In the genomic region with DNA sequence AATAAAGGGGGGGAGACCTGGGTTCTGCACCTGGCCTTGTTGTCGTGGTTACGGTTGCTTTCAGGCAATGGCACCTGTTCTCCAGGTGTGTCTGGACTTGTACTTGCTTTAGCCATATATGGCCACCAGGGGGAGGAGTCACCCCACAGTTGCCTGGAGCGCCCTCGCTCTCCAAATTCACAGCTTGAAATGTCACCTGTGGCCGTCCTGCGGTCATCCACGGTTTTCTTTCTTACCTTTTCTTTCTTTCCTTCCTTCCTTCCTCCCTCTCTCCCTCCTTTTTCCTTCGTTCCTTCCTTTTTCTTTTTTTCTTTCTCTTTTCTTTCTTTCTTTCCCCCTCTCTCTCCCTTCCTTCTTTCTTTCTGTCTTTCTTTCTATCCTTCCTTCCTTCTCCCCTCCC, we compare ENCODE assay signal across 9 cellular contexts.
DNase-seq lines count a peak whose midpoint lies in the region; ATAC-seq and TF ChIP-seq lines count a peak whose summit lies in the region.
"Had no signal": no experiment of that assay in that cellular context is flagged by ENCODE, and none has a peak within 500 bp of the region (broad histone marks: within the 10 kb centered on the region; RNA-seq: fewer than 3 reads in every experiment).

No MANE protein-coding gene starts in this region.

- H3K36me3 ChIP-seq in CD4-positive, CD25-positive, alpha-beta regulatory T cell (ENCODE audit: control insufficient read depth, insufficient read depth, low read length), result no peaks in the 10 kb centered on the region
- H3K36me3 ChIP-seq: ovary had no signal

- in situ Hi-C loops in SK-MEL-5 (cut with HindIII; ENCODE audit: low pct_unique_long_range_greater_than_20kb, low sequenced_read_pairs), result no loop called here

- peak; percentile 52 to 62 for ATAC-seq in CD4-positive, CD25-positive, alpha-beta regulatory T cell (ENCODE audit: low read depth in 2 of 2)
- ATAC-seq in GM19438 (IDR thresholded peaks at IDR 0.05; ENCODE audit: low read depth, unreplicated experiment), result peak; percentile 92
- ATAC-seq in activated naive CD8-positive, alpha-beta T cell treated with anti-CD3 and anti-CD28 coated beads, Interleukin-2, amount 50 U/mL, for 24 hours, result peak; percentile 66
- no peak for ATAC-seq in GM21717 (IDR thresholded peaks at IDR 0.05; ENCODE audit: unreplicated experiment)

- H3K27ac ChIP-seq in CD4-positive, CD25-positive, alpha-beta regulatory T cell (ENCODE audit: insufficient read depth, low read length, poor library complexity, severe bottlenecking), result no peak overlapping the region
- H3K27ac ChIP-seq: ovary had no signal

- peak; percentile 48 to 69 (median 66) for DNase-seq in CD4-positive, CD25-positive, alpha-beta regulatory T cell
- DNase-seq in SK-MEL-5 (ENCODE audit: low read depth, low spot score), result peak; percentile 61
- peak; percentile 53 for DNase-seq in activated naive CD8-positive, alpha-beta T cell treated with anti-CD3 and anti-CD28 coated beads, Interleukin-2, amount 50 U/mL, for 24 hours
- DNase-seq in islet precursor cell, result peak; percentile 70
- peak; percentile 14 for DNase-seq in stimulated activated CD8-positive, alpha-beta memory T cell treated with anti-CD3 and anti-CD28 coated beads, Interleukin-12 subunit alpha, Interleukin-12 subunit beta, amount 100 ng/mL, for 4 hours (ENCODE audit: low read depth)

- H3K36me3 Mint-ChIP-seq in CD4-positive, CD25-positive, alpha-beta regulatory T cell, result no peaks in the 10 kb centered on the region
- H3K36me3 Mint-ChIP-seq in activated naive CD8-positive, alpha-beta T cell treated with anti-CD3 and anti-CD28 coated beads, Interleukin-2, amount 50 U/mL, for 24 hours (ENCODE audit: low read depth), result no peaks in the 10 kb centered on the region

- TF ChIP-seq CTCF in LNCAP (IDR thresholded peaks at IDR 0.05), result peak; percentile 54

- no peaks in the 10 kb centered on the region for H3K27me3 ChIP-seq in CD4-positive, CD25-positive, alpha-beta regulatory T cell (ENCODE audit: control insufficient read depth, insufficient read depth, low read length)
- H3K27me3 ChIP-seq: ovary had no signal

- peak overlapping the region in 1 of 4 donors; percentile 73 for H3K4me3 Mint-ChIP-seq in CD4-positive, CD25-positive, alpha-beta regulatory T cell
- no peak overlapping the region for H3K4me3 Mint-ChIP-seq in activated naive CD8-positive, alpha-beta T cell treated with anti-CD3 and anti-CD28 coated beads, Interleukin-2, amount 50 U/mL, for 24 hours

- H3K27me3 Mint-ChIP-seq in CD4-positive, CD25-positive, alpha-beta regulatory T cell, result no peaks in the 10 kb centered on the region
- H3K27me3 Mint-ChIP-seq in activated naive CD8-positive, alpha-beta T cell treated with anti-CD3 and anti-CD28 coated beads, Interleukin-2, amount 50 U/mL, for 24 hours, result no peaks in the 10 kb centered on the region

- no peak overlapping the region for H3K4me3 ChIP-seq in CD4-positive, CD25-positive, alpha-beta regulatory T cell (ENCODE audit: low read depth, low read length)
- H3K4me3 ChIP-seq: ovary had no signal

- H3K27ac Mint-ChIP-seq in CD4-positive, CD25-positive, alpha-beta regulatory T cell, result no peak overlapping the region
- no peak overlapping the region for H3K27ac Mint-ChIP-seq in activated naive CD8-positive, alpha-beta T cell treated with anti-CD3 and anti-CD28 coated beads, Interleukin-2, amount 50 U/mL, for 24 hours

- no peaks in the 10 kb centered on the region for H3K9me3 ChIP-seq in CD4-positive, CD25-positive, alpha-beta regulatory T cell (ENCODE audit: control insufficient read depth in 2 of 2, low read length in 2 of 2)
- H3K9me3 ChIP-seq: ovary had no signal

- H3K9me3 Mint-ChIP-seq in CD4-positive, CD25-positive, alpha-beta regulatory T cell, result peaks cover 0 to 3% (median 0%) of the 10 kb centered on the region in 7 donors
- no peaks in the 10 kb centered on the region for H3K9me3 Mint-ChIP-seq in activated naive CD8-positive, alpha-beta T cell treated with anti-CD3 and anti-CD28 coated beads, Interleukin-2, amount 50 U/mL, for 24 hours

- H3K4me1 ChIP-seq in CD4-positive, CD25-positive, alpha-beta regulatory T cell (ENCODE audit: control insufficient read depth, insufficient read depth, low read length, poor library complexity, severe bottlenecking), result no peaks in the 10 kb centered on the region

- H3K4me1 Mint-ChIP-seq in CD4-positive, CD25-positive, alpha-beta regulatory T cell, result peaks cover 0 to 7% (median 0%) of the 10 kb centered on the region in 4 donors
- no peaks in the 10 kb centered on the region for H3K4me1 Mint-ChIP-seq in activated naive CD8-positive, alpha-beta T cell treated with anti-CD3 and anti-CD28 coated beads, Interleukin-2, amount 50 U/mL, for 24 hours

Comparison
In these comparisons a context has a peak if more than half of its experiments do, and no peak if none do; other contexts are left out.
1. DNase-seq: peak in every context shown above with its lines; median percentile 70 in islet precursor cell; 66 in CD4-positive, CD25-positive, alpha-beta regulatory T cell; 61 in SK-MEL-5; 53 in activated naive CD8-positive, alpha-beta T cell treated with anti-CD3 and anti-CD28 coated beads, Interleukin-2, amount 50 U/mL, for 24 hours; 14 in stimulated activated CD8-positive, alpha-beta memory T cell treated with anti-CD3 and anti-CD28 coated beads, Interleukin-12 subunit alpha, Interleukin-12 subunit beta, amount 100 ng/mL, for 4 hours.